Comparison of ENCODE assay signal across 17 cellular contexts in genomic region chr4:175674219-175674618, GRCh38.
A peak's percentile ranks its signal among the peaks of the same experiment; 100 is the strongest.
DNase-seq lines count a peak whose midpoint lies in the region; ATAC-seq and TF ChIP-seq lines count a peak whose summit lies in the region.
"Had no signal": no experiment of that assay in that cellular context is flagged by ENCODE, and none has a peak within 500 bp of the region (broad histone marks: within the 10 kb centered on the region; RNA-seq: fewer than 3 reads in every experiment).

No MANE protein-coding gene starts in this region.

- no peak for DNase-seq in WTC11 (ENCODE audit: low spot score)
- no peak for DNase-seq in coronary artery (ENCODE audit: low spot score)
- no peak for DNase-seq in SKM-1 treated with dmso at 0.1 percent for 144 hours (lab: John Stamatoyannopoulos, UW; ENCODE audit: unreplicated experiment)
- DNase-seq: AML-193; Calu3; CD4-positive, alpha-beta memory T cell; DMS79 treated with DMSO at 0.1 percent for 48 hours; GF-D8; H7; IMR-90; Karpas-422 had no signal

- H3K9me3 ChIP-seq in HEK293 (ENCODE audit: control insufficient read depth, insufficient read depth, low read depth, low read length) (no peaks in the 10 kb centered on the region), iPS-18a (ENCODE audit: control insufficient read depth, low read depth, low read length) (no peaks in the 10 kb centered on the region)
- H3K9me3 ChIP-seq: A549 had no signal

- ATAC-seq in WTC11: peak; percentile 49
- no peak for ATAC-seq in HG03196 (IDR thresholded peaks at IDR 0.05; ENCODE audit: unreplicated experiment)
- ATAC-seq: A549, K562 had no signal

- peaks cover 5% of the 10 kb centered on the region for H3K36me3 Mint-ChIP-seq in WTC11
- H3K36me3 Mint-ChIP-seq: CD4-positive, alpha-beta memory T cell had no signal

- H3K4me3 ChIP-seq in HEK293 (ENCODE audit: low read depth, low read length): no peak overlapping the region
- peak overlapping the region; percentile 17 for H3K4me3 ChIP-seq in iPS-18a (ENCODE audit: low read length)
- no peak overlapping the region for H3K4me3 ChIP-seq in coronary artery
- H3K4me3 ChIP-seq: A549, K562 had no signal

- TF ChIP-seq CTCF in HEK293 (tag by site-specific recombination; IDR thresholded peaks at IDR 0.05) (no peak), WTC11 (IDR thresholded peaks at IDR 0.05) (no peak), coronary artery (IDR thresholded peaks at IDR 0.05) (no peak)

- peaks cover 3% of the 10 kb centered on the region; the same call in 1 of the 2 replicates for H3K4me1 ChIP-seq in HEK293 (ENCODE audit: control insufficient read depth, insufficient read depth, low read length)
- peaks cover 28% of the 10 kb centered on the region for H3K4me1 ChIP-seq in iPS-18a (ENCODE audit: control insufficient read depth, low read depth, low read length)
- H3K4me1 ChIP-seq: A549 had no signal

- POLR2A ChIA-PET in HEK293 (lab: Yijun Ruan, JAX): no interaction called here
- POLR2A ChIA-PET in WTC11 (lab: Charles Lee): no interaction called here

- H3K27me3 Mint-ChIP-seq in WTC11 (ENCODE audit: low read depth): no peaks in the 10 kb centered on the region
- H3K27me3 Mint-ChIP-seq: CD4-positive, alpha-beta memory T cell had no signal

- CTCF ChIA-PET in HEK293 (lab: Yijun Ruan, JAX): no interaction called here
- CTCF ChIA-PET in WTC11 (lab: Charles Lee): interaction anchor here (0.6 kb wide), 1 partner anchor 36 kb away, joined by 3 read pairs; no protein-coding TSS in a partner anchor

- peak overlapping the region; percentile 94 for H3K27ac Mint-ChIP-seq in WTC11
- H3K27ac Mint-ChIP-seq: CD4-positive, alpha-beta memory T cell had no signal

- H3K36me3 ChIP-seq in HEK293 (ENCODE audit: control insufficient read depth in 2 of 2, insufficient read depth in 1 of 2, low read length in 2 of 2): no peaks in the 10 kb centered on the region
- no peaks in the 10 kb centered on the region for H3K36me3 ChIP-seq in iPS-18a (ENCODE audit: control insufficient read depth, low read depth, low read length)

- H3K9me3 Mint-ChIP-seq in WTC11: peaks cover 7% of the 10 kb centered on the region

- H3K27ac ChIP-seq in HEK293 (ENCODE audit: extremely low read depth, low read depth, low read length) (no peak overlapping the region), iPS-18a (ENCODE audit: low read length) (no peak overlapping the region), coronary artery (no peak overlapping the region)
- H3K27ac ChIP-seq: A549, C4-2B had no signal

- peaks cover 37% of the 10 kb centered on the region for H3K4me1 Mint-ChIP-seq in WTC11
- H3K4me1 Mint-ChIP-seq: CD4-positive, alpha-beta memory T cell had no signal

- no peaks in the 10 kb centered on the region for H3K27me3 ChIP-seq in iPS-18a (ENCODE audit: control insufficient read depth, insufficient read depth, low read length)

- H3K9ac ChIP-seq in iPS-18a (ENCODE audit: low read length): no peak overlapping the region

- peak overlapping the region; percentile 7; the same call in 1 of the 2 replicates for H3K4me3 Mint-ChIP-seq in WTC11
- H3K4me3 Mint-ChIP-seq: CD4-positive, alpha-beta memory T cell had no signal

TF ChIP-seq in HEK293, 187 proteins besides CTCF, POLR2A, EP300 and RAD21 (continues in another document):
- no peak for TF ChIP-seq HIC1 (tag by site-specific recombination; IDR thresholded peaks at IDR 0.05)
- no peak for TF ChIP-seq ZNF18 (tag by site-specific recombination; IDR thresholded peaks at IDR 0.05)
- 0 out of 2 replicates have a peak, but pooled peaks have one; percentile 18 for TF ChIP-seq ZBTB17 (tag by site-specific recombination; IDR thresholded peaks at IDR 0.05)

TF ChIP-seq in WTC11, 78 proteins besides CTCF, POLR2A, EP300 and RAD21:
- TF ChIP-seq SOX15 (CRISPR knock-in tag; IDR thresholded peaks at IDR 0.05) (no peak), ZNF512 (CRISPR knock-in tag; IDR thresholded peaks at IDR 0.05; ENCODE audit: borderline replicate concordance) (no peak), E2F5 (CRISPR knock-in tag; IDR thresholded peaks at IDR 0.05) (no peak), CDX4 (CRISPR knock-in tag; IDR thresholded peaks at IDR 0.05; ENCODE audit: borderline replicate concordance) (no peak), ZNF423 (CRISPR knock-in tag; IDR thresholded peaks at IDR 0.05) (no peak), FOXK1 (CRISPR knock-in tag; IDR thresholded peaks at IDR 0.05) (no peak), ZNF416 (CRISPR knock-in tag; IDR thresholded peaks at IDR 0.05) (no peak), ZNF317 (CRISPR knock-in tag; IDR thresholded peaks at IDR 0.05; ENCODE audit: borderline replicate concordance, low read depth) (no peak), USF2 (CRISPR knock-in tag; IDR thresholded peaks at IDR 0.05) (no peak), MXD4 (CRISPR knock-in tag; IDR thresholded peaks at IDR 0.05; ENCODE audit: borderline replicate concordance) (no peak), ZMAT4 (CRISPR knock-in tag; IDR thresholded peaks at IDR 0.05) (no peak), RORB (CRISPR knock-in tag; IDR thresholded peaks at IDR 0.05) (no peak), ELF4 (CRISPR knock-in tag; IDR thresholded peaks at IDR 0.05; ENCODE audit: low read depth) (no peak), ZNF232 (CRISPR knock-in tag; IDR thresholded peaks at IDR 0.05) (no peak)
